14 cellular contexts compared by ENCODE assay signal in genomic region chr11:68809506-68809905, GRCh38. TPM values are rescaled to one million over a fixed set of nuclear protein-coding genes. Genes with fewer than 3 reads are reported as not detected.
A peak's percentile ranks its signal among the peaks of the same experiment; 100 is the strongest.
DNase-seq lines count a peak whose midpoint lies in the region; ATAC-seq and TF ChIP-seq lines count a peak whose summit lies in the region.
"Had no signal": no experiment of that assay in that cellular context is flagged by ENCODE, and none has a peak within 500 bp of the region (broad histone marks: within the 10 kb centered on the region; RNA-seq: fewer than 3 reads in every experiment).

No MANE protein-coding gene starts in this region.

- H3K56ac ChIP-seq in H9 (ENCODE audit: insufficient read length, low read depth, low read length), result no peak overlapping the region

- H3K4me3 ChIP-seq in heart right ventricle, result no peak overlapping the region
- H3K4me3 ChIP-seq in gastrocnemius medialis, result no peak overlapping the region

- H4K5ac ChIP-seq in H9 (ENCODE audit: insufficient read length, low read depth, low read length), result no peak overlapping the region

- H3K4me3 Mint-ChIP-seq in H9, result no peak overlapping the region
- H3K4me3 Mint-ChIP-seq: B cell had no signal

- H3T11ph ChIP-seq in H9 (ENCODE audit: low read length), result no peak overlapping the region

- H3K27ac ChIP-seq in H9 (ENCODE audit: insufficient read length, low read depth, low read length) (no peak overlapping the region), VCaP (peak overlapping the region; percentile 59), heart right ventricle (peak overlapping the region in 9 of 10 donors; percentile 13 to 71 (median 63)), gastrocnemius medialis (peak overlapping the region; percentile 45 to 73 (median 66))

- TF ChIP-seq CTCF in H9 (conservative IDR thresholded peaks at IDR 0.05), result no peak
- TF ChIP-seq CTCF in VCaP (conservative IDR thresholded peaks at IDR 0.05), result no peak
- TF ChIP-seq CTCF in heart right ventricle (IDR thresholded peaks at IDR 0.05), result no peak
- TF ChIP-seq CTCF in gastrocnemius medialis (IDR thresholded peaks at IDR 0.05 in 4 of 5, conservative IDR thresholded peaks at IDR 0.05 in 1 of 5), result no peak

- H4K91ac ChIP-seq in H9 (ENCODE audit: insufficient read length, low read depth, low read length), result no peak overlapping the region

- H3K36me3 Mint-ChIP-seq in H9 (ENCODE audit: insufficient read depth in 1 of 3, low read depth in 3 of 3), result no peaks in the 10 kb centered on the region

- H3K14ac ChIP-seq in H9 (ENCODE audit: insufficient read depth, low read length), result no peak overlapping the region

- no peaks in the 10 kb centered on the region for H3K27me3 ChIP-seq in H9 (ENCODE audit: insufficient read depth, low read length)
- no peaks in the 10 kb centered on the region for H3K27me3 ChIP-seq in heart right ventricle
- H3K27me3 ChIP-seq in gastrocnemius medialis, result no peaks in the 10 kb centered on the region

- no peak overlapping the region for H3K9ac ChIP-seq in H9 (ENCODE audit: extremely low read depth, insufficient read length, low read length)

- in situ Hi-C loops in gastrocnemius medialis (cut with MboI; ENCODE audit: low sequenced_read_pairs in 4 of 4), result no loop called here

- no peak overlapping the region for H2BK5ac ChIP-seq in H9 (ENCODE audit: insufficient read length, low read length)

- peak overlapping the region in 2 of 3 experiments; percentile 54 to 70; a peak in 1 of 7 replicates for H3K27ac Mint-ChIP-seq in H9
- H3K27ac Mint-ChIP-seq: B cell had no signal

- no peak overlapping the region for H3K23ac ChIP-seq in H9 (ENCODE audit: insufficient read length, low read depth, low read length)

- no peaks in the 10 kb centered on the region for H3K27me3 Mint-ChIP-seq in H9 (ENCODE audit: low read depth)
- H3K27me3 Mint-ChIP-seq: B cell had no signal

- WGBS in H9 (ENCODE audit: extremely low coverage, insufficient read length, low lambda C conversion rate), result no CpG with 5 or more reads among the region's 5 CpGs
- WGBS in heart right ventricle, 2 donors, result 27 to 42% methylated on average over 5 of the region's 5 CpGs

- H4K8ac ChIP-seq in H9 (replicated peaks; ENCODE audit: insufficient read length, low read depth, low read length), result no peak overlapping the region

- H4K20me1 ChIP-seq in H9 (ENCODE audit: control insufficient read depth, insufficient read depth, insufficient read length), result no peaks in the 10 kb centered on the region

- no peaks in the 10 kb centered on the region for H3K79me2 ChIP-seq in H9 (ENCODE audit: insufficient read depth, low read length)

- H3K9me3 ChIP-seq in H9 (ENCODE audit: control insufficient read depth, low read depth, low read length), result no peaks in the 10 kb centered on the region
- H3K9me3 ChIP-seq in heart right ventricle, result no peaks in the 10 kb centered on the region
- H3K9me3 ChIP-seq in gastrocnemius medialis, result no peaks in the 10 kb centered on the region

- H3K79me1 ChIP-seq in H9 (ENCODE audit: insufficient read depth, low read depth, low read length, poor library complexity, severe bottlenecking), result no peaks in the 10 kb centered on the region

- H3K4me2 ChIP-seq in H9 (ENCODE audit: insufficient read depth, insufficient read length, low read length), result no peak overlapping the region

- no peak overlapping the region for H2BK15ac ChIP-seq in H9 (ENCODE audit: low read depth, low read length)

- H3K9me3 Mint-ChIP-seq in H9, result no peaks in the 10 kb centered on the region

- H2BK12ac ChIP-seq in H9 (ENCODE audit: insufficient read length, low read depth, low read length), result no peak overlapping the region

- peaks cover 0 to 94% (median 28%) of the 10 kb centered on the region in 9 donors for H3K36me3 ChIP-seq in heart right ventricle
- peaks cover 0 to 33% of the 10 kb centered on the region in 2 donors for H3K36me3 ChIP-seq in gastrocnemius medialis

- no peak overlapping the region for H2AFZ ChIP-seq in H9 (ENCODE audit: low read length)

- no peak overlapping the region for H2BK20ac ChIP-seq in H9 (ENCODE audit: low read depth, low read length, poor library complexity, severe bottlenecking)

- H3K18ac ChIP-seq in H9 (ENCODE audit: insufficient read length, low read depth, low read length), result no peak overlapping the region

- ATAC-seq in heart right ventricle, result peak in 7 of 8 donors; percentile 23 to 75 (median 54)
- peak; percentile 47 to 82 for ATAC-seq in gastrocnemius medialis
- no peak for ATAC-seq in GM21381 (IDR thresholded peaks at IDR 0.05; ENCODE audit: unreplicated experiment)

- intact Hi-C loops in heart right ventricle (cut with DNase I) (loop anchor here in 1 of 10 donors (5.0 kb wide), 1 partner anchor 33 kb away; the partner anchor contains the start of gene CPT1A), gastrocnemius medialis (cut with DNase I; ENCODE audit: low total_unique reads) (loop anchor here (1.0 kb wide), 1 partner anchor 94 kb away; the partner anchor contains the start of genes IGHMBP2 and MRPL21)

- H3K4ac ChIP-seq in H9 (ENCODE audit: low read depth, low read length), result no peak overlapping the region

- H3K4me1 Mint-ChIP-seq in H9, result no peaks in the 10 kb centered on the region

- DNase-seq in H9, result no peak
- DNase-seq in heart right ventricle, result peak in 1 of 2 donors; percentile 42
- DNase-seq in gastrocnemius medialis, result no peak
- DNase-seq in activated CD4-positive, alpha-beta T cell treated with anti-CD3 and anti-CD28 coated beads, Interleukin-2, amount 50 U/mL, for 48 hours, result no peak
- DNase-seq in erythroblast (lab: John Stamatoyannopoulos, UW), result no peak
- DNase-seq: ACHN, DMS 273 treated with DMSO at 0.1 percent for 48 hours, NCI-H1417 treated with DMSO at 0.1 percent for 48 hours, NCI-H2029, NCI-H510A treated with DMSO at 0.1 percent for 48 hours had no signal

- H3K4me1 ChIP-seq in H9 (ENCODE audit: insufficient read depth, low read length) (no peaks in the 10 kb centered on the region), heart right ventricle (peaks cover 2 to 31% (median 27%) of the 10 kb centered on the region in 9 donors), gastrocnemius medialis (peaks cover 15 to 21% of the 10 kb centered on the region in 2 donors)

- no peak overlapping the region for H2AK5ac ChIP-seq in H9 (ENCODE audit: insufficient read length, low read length)

- no peak overlapping the region for H2BK120ac ChIP-seq in H9 (ENCODE audit: low read depth, low read length, poor library complexity, severe bottlenecking)

- H3K23me2 ChIP-seq in H9 (ENCODE audit: insufficient read length, low read depth, low read length, poor library complexity, severe bottlenecking), result no peaks in the 10 kb centered on the region

- TF ChIP-seq POLR2A in gastrocnemius medialis (IDR thresholded peaks at IDR 0.05) (no peak), erythroblast (IDR thresholded peaks at IDR 0.05; ENCODE audit: low read length) (no peak)

RNA-seq across cellular contexts. Expression of gene CPT1A, which starts 32.2 kb away (rescaled TPM):
- total RNA-seq in H9 (2021), result 6.1 and 7.5 TPM in 2 replicates
- total RNA-seq in heart right ventricle, result 10 to 100 TPM; 28.8 to 84.4 (median 48.3) TPM
- polyA plus RNA-seq in heart right ventricle, result 10 to 100 TPM; 18.8 to 22.8 TPM
- 10 to 100 TPM in 3 of 4 donors, 1 to 10 TPM in 1; 6.9 to 32.1 (median 12.9) TPM for total RNA-seq in gastrocnemius medialis

RNA-seq across cellular contexts. Expression of gene TESMIN, which starts 58.2 kb away (rescaled TPM):
- total RNA-seq in H9 (2021), result 42.1 and 45.2 TPM in 2 replicates
- total RNA-seq in heart right ventricle, result 1 to 10 TPM in 3 of 10 donors, under 1 TPM in 6, not detected in 1; 0.30 to 2.6 (median 0.64) TPM
- under 1 TPM in 1 of 2 donors, not detected in 1; 0.13 TPM for polyA plus RNA-seq in heart right ventricle
- under 1 TPM in 2 of 4 donors, not detected in 2; 0.16 to 0.17 TPM for total RNA-seq in gastrocnemius medialis
- total RNA-seq: LHCN-M2 had no signal

Comparison
In these comparisons a context has a peak if more than half of its experiments do, and no peak if none do; other contexts are left out.
1. RNA of gene TESMIN, which starts 58.2 kb away (total RNA-seq): 42.1 to 45.2 TPM in H9; 0.30 to 2.6 TPM in heart right ventricle and 0.16 to 0.17 TPM in gastrocnemius medialis; every median in the first group is over 10 times any median in the second.